In the genomic region with DNA sequence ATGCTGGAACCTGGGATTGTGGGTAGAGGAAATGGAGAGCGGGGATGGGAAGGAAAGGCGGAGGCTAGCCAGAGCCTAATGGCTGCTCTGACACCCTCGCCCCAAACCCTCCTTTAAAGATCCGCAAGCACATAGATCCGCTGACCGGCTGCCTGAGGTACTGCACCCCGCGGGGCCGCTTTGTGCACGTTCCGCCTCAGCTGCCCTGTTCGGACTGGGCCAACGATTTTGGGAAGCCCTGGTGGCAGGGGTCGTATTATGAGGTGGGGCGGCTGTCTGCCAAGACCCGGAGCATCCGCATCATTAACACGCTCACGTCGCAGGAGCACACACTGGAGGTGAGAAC, we compare ENCODE assay signal across 8 cellular contexts. TPM values are rescaled to one million over a fixed set of nuclear protein-coding genes. Genes with fewer than 3 reads are reported as not detected.
DNase-seq lines count a peak whose midpoint lies in the region; ATAC-seq, FAIRE-seq and TF ChIP-seq lines count a peak whose summit lies in the region.

No MANE protein-coding gene starts in this region.

- DNase-seq in activated CD8-positive, alpha-beta memory T cell treated with anti-CD3 and anti-CD28 coated beads, Interleukin-2, amount 10 ng/mL, durations not matched to agents 7 days and 5 days = peak; percentile 64
- no peak for DNase-seq in activated CD8-positive, alpha-beta memory T cell treated with anti-CD3 and anti-CD28 coated beads for 24 hours
- DNase-seq in PC-3 (peak; percentile 40), bronchial epithelial cell (ENCODE audit: low read depth) (no peak), left kidney (ENCODE audit: low read depth, low spot score) (peak; percentile 81), testis (peak; percentile 57)

- H3K36me3 ChIP-seq in PC-3 (ENCODE audit: low read depth, low read length) (no peaks in the 10 kb centered on the region; the same call in 1 of the 2 replicates), bronchial epithelial cell (ENCODE audit: control insufficient read depth, insufficient read depth, low read length) (peaks cover 8% of the 10 kb centered on the region), testis (ENCODE audit: low read depth, missing control alignments) (no peaks in the 10 kb centered on the region)

- peak; percentile 49; the same call in 1 of the 2 replicates for TF ChIP-seq CTCF in PC-3 (conservative IDR thresholded peaks at IDR 0.05; ENCODE audit: low read depth, low read length)
- peak; percentile 49 for TF ChIP-seq CTCF in bronchial epithelial cell (IDR thresholded peaks at IDR 0.05; ENCODE audit: insufficient read depth, low read length, severe bottlenecking)
- peak; percentile 34 to 60 (median 59) for TF ChIP-seq CTCF in testis (IDR thresholded peaks at IDR 0.05)

- TF ChIP-seq POLR2A in testis (IDR thresholded peaks at IDR 0.05) = no peak

- ATAC-seq in activated CD8-positive, alpha-beta memory T cell treated with anti-CD3 and anti-CD28 coated beads, Interleukin-2, amount 10 ng/mL, durations not matched to agents 7 days and 5 days = no peak
- ATAC-seq in PC-3 (0 out of 2 replicates have a peak, but pooled peaks have one; percentile 4), GM19463 (IDR thresholded peaks at IDR 0.05; ENCODE audit: unreplicated experiment) (no peak), HG03097 (IDR thresholded peaks at IDR 0.05; ENCODE audit: low FRiP score, unreplicated experiment) (no peak)

- CTCF ChIA-PET in activated CD8-positive, alpha-beta memory T cell treated with anti-CD3 and anti-CD28 coated beads, Interleukin-2, amount 10 ng/mL, durations not matched to agents 7 days and 5 days (lab: Charles Lee) = interaction anchor here (0.6 to 5.2 kb wide), 5 partner anchors 9 to 183 kb away, joined by 3 to 37 read pairs (median 4); partner anchors contain the start of gene TRAPPC1
- CTCF ChIA-PET in PC-3 (lab: Charles Lee) = no interaction called here

- H3K27me3 ChIP-seq in PC-3 (ENCODE audit: low read length) = no peaks in the 10 kb centered on the region
- H3K27me3 ChIP-seq in bronchial epithelial cell (ENCODE audit: control insufficient read depth, insufficient read depth, low read length) = no peaks in the 10 kb centered on the region
- H3K27me3 ChIP-seq in testis = no peaks in the 10 kb centered on the region

- no peaks in the 10 kb centered on the region for H3F3A ChIP-seq in PC-3 (ENCODE audit: low read length, unreplicated experiment)

- peaks cover 11% of the 10 kb centered on the region for H3K4me1 Mint-ChIP-seq in activated CD8-positive, alpha-beta memory T cell treated with anti-CD3 and anti-CD28 coated beads, Interleukin-2, amount 10 ng/mL, durations not matched to agents 7 days and 5 days

- intact Hi-C loops in PC-3 (cut with micrococcal nuclease) (no loop called here), testis (cut with DNase I; ENCODE audit: low total_unique reads) (no loop called here)

- H2AFZ ChIP-seq in PC-3 (ENCODE audit: low read length) = peak overlapping the region; percentile 90

- H3K4me2 ChIP-seq in PC-3 (ENCODE audit: low read length) = peak overlapping the region; percentile 97

- H3K9me3 ChIP-seq in PC-3 (ENCODE audit: low read length) (no peaks in the 10 kb centered on the region), testis (no peaks in the 10 kb centered on the region)

- peak overlapping the region; percentile 88 for H3K27ac ChIP-seq in PC-3 (ENCODE audit: low read length)
- H3K27ac ChIP-seq in testis = peak overlapping the region; percentile 84 to 98

- no peak for FAIRE-seq in bronchial epithelial cell (lab: Jason Lieb, UNC)

- H3K9ac ChIP-seq in PC-3 (ENCODE audit: low read length) = peak overlapping the region; percentile 94

- H3K4me3 ChIP-seq in PC-3 (ENCODE audit: low read length) = peak overlapping the region; percentile 90
- peak overlapping the region; percentile 56 for H3K4me3 ChIP-seq in bronchial epithelial cell (ENCODE audit: low read depth, low read length)
- H3K4me3 ChIP-seq in testis = peak overlapping the region; percentile 66 to 68

- H3K27ac Mint-ChIP-seq in activated CD8-positive, alpha-beta memory T cell treated with anti-CD3 and anti-CD28 coated beads, Interleukin-2, amount 10 ng/mL, durations not matched to agents 7 days and 5 days = no peak overlapping the region

- peaks cover 2% of the 10 kb centered on the region for H3K36me3 Mint-ChIP-seq in activated CD8-positive, alpha-beta memory T cell treated with anti-CD3 and anti-CD28 coated beads, Interleukin-2, amount 10 ng/mL, durations not matched to agents 7 days and 5 days

- no TSS peak for BruUV-seq in PC-3 (replicated peaks; lab: Mats Ljungman, UMichigan)

- H3K4me3 Mint-ChIP-seq in activated CD8-positive, alpha-beta memory T cell treated with anti-CD3 and anti-CD28 coated beads, Interleukin-2, amount 10 ng/mL, durations not matched to agents 7 days and 5 days = no peak overlapping the region

- WGBS in testis, 2 donors = 28 to 35% methylated on average over 4 to 20 of the region's 20 CpGs

- no peaks in the 10 kb centered on the region for H3K27me3 Mint-ChIP-seq in activated CD8-positive, alpha-beta memory T cell treated with anti-CD3 and anti-CD28 coated beads, Interleukin-2, amount 10 ng/mL, durations not matched to agents 7 days and 5 days

- no peaks in the 10 kb centered on the region for H4K20me1 ChIP-seq in PC-3 (ENCODE audit: low read length)

- H3K4me1 ChIP-seq in PC-3 (ENCODE audit: insufficient read depth, low read length) (peaks cover 21% of the 10 kb centered on the region), testis (peaks cover 21% of the 10 kb centered on the region)

- H3K9me2 ChIP-seq in PC-3 (replicated peaks; ENCODE audit: low read length) = no peaks in the 10 kb centered on the region

- H3K79me2 ChIP-seq in PC-3 (ENCODE audit: low read length) = peaks cover 50% of the 10 kb centered on the region

- POLR2A ChIA-PET in PC-3 (lab: Charles Lee; ENCODE audit: unreplicated experiment) = no interaction called here

- H3K9me3 Mint-ChIP-seq in activated CD8-positive, alpha-beta memory T cell treated with anti-CD3 and anti-CD28 coated beads, Interleukin-2, amount 10 ng/mL, durations not matched to agents 7 days and 5 days (ENCODE audit: low read depth) = no peaks in the 10 kb centered on the region

RNA-seq across cellular contexts. Expression of gene CYB5D1, which starts 0.7 kb away (rescaled TPM):
- total RNA-seq in activated CD8-positive, alpha-beta memory T cell treated with anti-CD3 and anti-CD28 coated beads, Interleukin-2, amount 10 ng/mL, durations not matched to agents 7 days and 5 days = 1 to 10 TPM; 6.4 to 8.2 TPM
- total RNA-seq in PC-3 (2014; rRNA removed) = 16.7 and 23.1 TPM in 2 replicates
- 6.5 and 9.0 TPM in 2 replicates for total RNA-seq in bronchial epithelial cell
- 10 to 100 TPM in 1 of 2 donors, 1 to 10 TPM in 1; 9.9 to 10.1 TPM for total RNA-seq in testis
- 12.8 TPM for polyA plus RNA-seq in testis (ENCODE audit: insufficient read depth, low read depth, low replicate concordance)

RNA-seq across cellular contexts. Expression of gene NAA38, which starts 1.1 kb away (rescaled TPM):
- total RNA-seq in activated CD8-positive, alpha-beta memory T cell treated with anti-CD3 and anti-CD28 coated beads, Interleukin-2, amount 10 ng/mL, durations not matched to agents 7 days and 5 days = 10 to 100 TPM; 86.0 to 95.8 TPM
- total RNA-seq in PC-3 (2014; rRNA removed) (403 and 409 TPM in 2 replicates), bronchial epithelial cell (36.6 and 47.5 TPM in 2 replicates), testis (10 to 100 TPM; 72.3 to 83.1 TPM)
- 102 TPM for polyA plus RNA-seq in testis (ENCODE audit: insufficient read depth, low read depth, low replicate concordance)

RNA-seq across cellular contexts. Expression of gene TMEM88, which starts 3.6 kb away (rescaled TPM):
- total RNA-seq in activated CD8-positive, alpha-beta memory T cell treated with anti-CD3 and anti-CD28 coated beads, Interleukin-2, amount 10 ng/mL, durations not matched to agents 7 days and 5 days = 1 to 10 TPM in 1 of 2 experiments, under 1 TPM in 1; 0.84 to 1.2 TPM
- total RNA-seq in PC-3 (2014; rRNA removed) = 1.5 TPM in 1 of 2 replicates, not detected in the other
- 0.64 TPM in 1 of 2 replicates, not detected in the other for total RNA-seq in bronchial epithelial cell
- 1 to 10 TPM; 4.6 to 7.4 TPM for total RNA-seq in testis
- 6.8 TPM for polyA plus RNA-seq in testis (ENCODE audit: insufficient read depth, low read depth, low replicate concordance)

RNA-seq across cellular contexts. Expression of gene KDM6B, which starts 24.4 kb away (rescaled TPM):
- total RNA-seq in activated CD8-positive, alpha-beta memory T cell treated with anti-CD3 and anti-CD28 coated beads, Interleukin-2, amount 10 ng/mL, durations not matched to agents 7 days and 5 days = 10 to 100 TPM; 15.5 to 31.9 TPM
- total RNA-seq in PC-3 (2014; rRNA removed) (3.2 and 158 TPM in 2 replicates), bronchial epithelial cell (2.9 and 6.0 TPM in 2 replicates), testis (10 to 100 TPM; 38.0 to 41.8 TPM)
- 27.8 TPM for polyA plus RNA-seq in testis (ENCODE audit: insufficient read depth, low read depth, low replicate concordance)

RNA-seq across cellular contexts. Expression of gene CHD3, which starts 30.1 kb away (rescaled TPM):
- 100 to 1,000 TPM; 139 to 147 TPM for total RNA-seq in activated CD8-positive, alpha-beta memory T cell treated with anti-CD3 and anti-CD28 coated beads, Interleukin-2, amount 10 ng/mL, durations not matched to agents 7 days and 5 days
- total RNA-seq in PC-3 (2014; rRNA removed) = 102 and 151 TPM in 2 replicates
- total RNA-seq in bronchial epithelial cell = 41.3 and 98.2 TPM in 2 replicates
- total RNA-seq in testis = 100 to 1,000 TPM; 111 to 123 TPM
- 62.3 TPM for polyA plus RNA-seq in testis (ENCODE audit: insufficient read depth, low read depth, low replicate concordance)

Comparison
In these comparisons a context has a peak if more than half of its experiments do, and no peak if none do; other contexts are left out.
1. DNase-seq: peak in activated CD8-positive, alpha-beta memory T cell treated with anti-CD3 and anti-CD28 coated beads, Interleukin-2, amount 10 ng/mL, durations not matched to agents 7 days and 5 days (single experiment), PC-3 (single experiment), left kidney (single experiment) and testis (single experiment); none in activated CD8-positive, alpha-beta memory T cell treated with anti-CD3 and anti-CD28 coated beads for 24 hours (single experiment) and bronchial epithelial cell (single experiment).
2. Peak in every context shown above with its lines, with median percentiles within 50 percentile points of each other: H3K4me3 ChIP-seq and CTCF ChIP-seq.